ENCODE assay signal across 13 cellular contexts in the genomic region with DNA sequence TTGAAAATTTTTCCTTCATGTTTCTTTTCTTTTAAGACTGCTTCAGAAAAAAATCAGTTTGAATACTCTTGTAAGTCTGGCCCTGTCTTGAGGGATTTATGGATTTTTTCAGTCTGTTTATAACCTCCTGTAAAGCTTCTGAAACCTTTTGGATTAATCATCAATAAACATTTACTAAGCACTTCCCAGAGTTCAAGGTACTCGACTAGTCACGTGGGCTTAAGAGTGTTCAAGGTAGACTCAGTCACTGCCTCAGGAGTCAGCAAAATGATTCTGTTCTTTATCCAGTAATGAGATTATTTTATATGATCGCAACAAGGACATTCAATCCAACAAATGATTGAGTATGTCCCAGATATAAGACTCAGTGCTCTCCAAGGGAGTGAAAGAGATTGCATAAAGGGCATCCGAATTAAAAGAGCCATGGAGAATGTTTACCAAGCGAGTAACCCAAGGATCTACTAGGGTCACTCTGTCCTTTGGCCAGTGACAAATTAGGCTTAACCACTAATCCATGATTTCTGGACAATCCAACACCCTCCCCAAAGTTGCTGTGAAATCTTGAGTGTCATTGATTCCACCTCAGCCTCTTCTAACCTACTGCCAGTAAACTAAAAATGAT.
"Had no signal": no experiment of that assay in that cellular context is flagged by ENCODE, and none has a peak within 500 bp of the region (broad histone marks: within the 10 kb centered on the region; RNA-seq: fewer than 3 reads in every experiment).

No MANE protein-coding gene starts in this region.

- H3K36me3 ChIP-seq: left ventricle myocardium inferior, sigmoid colon, WERI-Rb-1 had no signal

- ATAC-seq: activated T-helper 17 cell treated with anti-CD3 and anti-CD28 coated beads, Interleukin-2, amount 50 U/mL, for 72 hours; psoas muscle; stimulated activated effector memory CD8-positive, alpha-beta T cell treated with anti-CD3 and anti-CD28 coated beads, Interleukin-12 subunit alpha, Interleukin-12 subunit beta, amount 100 ng/mL, for 72 hours; T-helper 17 cell had no signal

- H3K4me3 ChIP-seq: left ventricle myocardium inferior, psoas muscle, sigmoid colon had no signal

- H3K4me1 ChIP-seq: left ventricle myocardium inferior, psoas muscle had no signal

- DNase-seq: activated CD4-positive, alpha-beta T cell treated with anti-CD3 and anti-CD28 coated beads, Interleukin-2, amount 50 U/mL, for 48 hours; activated naive CD4-positive, alpha-beta T cell treated with Interleukin-2 at 50 U/mL for 16 hours; anterior cingulate cortex; endodermal cell; immature natural killer cell; left ventricle myocardium inferior; psoas muscle; sigmoid colon; stimulated activated CD4-positive, alpha-beta T cell treated with anti-CD3 and anti-CD28 coated beads, Interleukin-1b, Interleukin-23, amount 100 ng/mL, for 48 hours; T-helper 17 cell; WERI-Rb-1 had no signal

- H3K27ac ChIP-seq: left ventricle myocardium inferior, psoas muscle, sigmoid colon, WERI-Rb-1 had no signal

- H3K9me3 ChIP-seq: left ventricle myocardium inferior, psoas muscle, sigmoid colon had no signal

- H3K27me3 ChIP-seq: sigmoid colon had no signal
